In genomic region chr18:68519341-68519740, GRCh38 we compare ENCODE assay signal across 21 cellular contexts.
DNase-seq lines count a peak whose midpoint lies in the region; ATAC-seq and TF ChIP-seq lines count a peak whose summit lies in the region.
"Had no signal": no experiment of that assay in that cellular context is flagged by ENCODE, and none has a peak within 500 bp of the region (broad histone marks: within the 10 kb centered on the region; RNA-seq: fewer than 3 reads in every experiment).

No MANE protein-coding gene starts in this region.

- dilution Hi-C loops in IMR-90 (cut with HindIII; ENCODE audit: low sequenced_read_pairs, unreplicated experiment) = no loop called here

- no peak overlapping the region for H4K91ac ChIP-seq in IMR-90 (ENCODE audit: insufficient read depth, low read depth, low read length)

- no peak overlapping the region for H4K5ac ChIP-seq in IMR-90 (ENCODE audit: low read depth, low read length)

- BruUV-seq in IMR-90 (replicated peaks; lab: Mats Ljungman, UMichigan) = no TSS peak

- no peak overlapping the region for H4K8ac ChIP-seq in IMR-90 (ENCODE audit: low read depth in 2 of 2, low read length in 2 of 2)

- peaks cover 2% of the 10 kb centered on the region; the same call in 1 of the 2 replicates for H3K4me1 ChIP-seq in IMR-90 (ENCODE audit: control insufficient read depth, insufficient read depth, low read length)
- no peaks in the 10 kb centered on the region for H3K4me1 ChIP-seq in psoas muscle
- H3K4me1 ChIP-seq in Peyer's patch = no peaks in the 10 kb centered on the region

- DNase-seq in EL = peak; percentile 65
- peak; percentile 11 for DNase-seq in IMR-90
- peak; percentile 41 for DNase-seq in brain microvascular endothelial cell
- no peak for DNase-seq in COLO668 (lab: John Stamatoyannopoulos, UW; ENCODE audit: unreplicated experiment)
- DNase-seq in psoas muscle = no peak
- no peak for DNase-seq in AG08396 (ENCODE audit: low spot score)
- no peak for DNase-seq in Peyer's patch
- DNase-seq: CD8-positive, alpha-beta T cell; DMS53; H7; NCI-H1417 treated with DMSO at 0.1 percent for 48 hours; NCI-H187 treated with DMSO at 0.1 percent for 48 hours; NCI-H226; NCI-H524; NCI-H82; OCI-M1; RPMI8226; SHP77 treated with DMSO at 0.1 percent for 48 hours; T-cell had no signal

- H2BK5ac ChIP-seq in IMR-90 (ENCODE audit: low read depth, low read length, poor library complexity, severe bottlenecking) = no peak overlapping the region

- no peaks in the 10 kb centered on the region for H3K79me1 ChIP-seq in IMR-90 (ENCODE audit: low read depth in 1 of 2, low read length in 2 of 2)

- no peak overlapping the region for H3K4me3 ChIP-seq in IMR-90 (ENCODE audit: insufficient read depth, low read depth, low read length)
- no peak overlapping the region for H3K4me3 ChIP-seq in brain microvascular endothelial cell (ENCODE audit: low read depth, low read length)
- no peak overlapping the region for H3K4me3 ChIP-seq in psoas muscle
- no peak overlapping the region for H3K4me3 ChIP-seq in Peyer's patch

- H3K9me1 ChIP-seq in IMR-90 (ENCODE audit: insufficient read depth, low read length) = peaks cover 3% of the 10 kb centered on the region; the same call in 1 of the 2 replicates

- in situ Hi-C loops in IMR-90 (cut with MboI; ENCODE audit: low sequenced_read_pairs) = no loop called here
- in situ Hi-C loops in brain microvascular endothelial cell (cut with HindIII; ENCODE audit: low pct_ligation_motif_present, low sequenced_read_pairs) = no loop called here

- H3K56ac ChIP-seq in IMR-90 (ENCODE audit: extremely low read depth, insufficient read depth, low read length) = no peak overlapping the region

- H3K23ac ChIP-seq in IMR-90 (ENCODE audit: low read depth, low read length) = peak overlapping the region; percentile 74; the same call in 1 of the 2 replicates

- H3K36me3 ChIP-seq in IMR-90 (ENCODE audit: control insufficient read depth, insufficient read depth, low read length) (no peaks in the 10 kb centered on the region), brain microvascular endothelial cell (replicated peaks) (no peaks in the 10 kb centered on the region), psoas muscle (ENCODE audit: insufficient read depth in 1 of 2, low read depth in 1 of 2) (no peaks in the 10 kb centered on the region), Peyer's patch (no peaks in the 10 kb centered on the region)

- WGBS in IMR-90 (ENCODE audit: extremely low coverage in 2 of 2, insufficient read length in 1 of 2), 2 experiments = no CpG with 5 or more reads among the region's 3 CpGs
- 79 to 82% (median 80%) methylated on average over 3 of the region's 3 CpGs for WGBS in psoas muscle, 3 donors

- H3K27me3 ChIP-seq in IMR-90 (ENCODE audit: control insufficient read depth, insufficient read depth, low read length) (no peaks in the 10 kb centered on the region), brain microvascular endothelial cell (replicated peaks) (no peaks in the 10 kb centered on the region), psoas muscle (ENCODE audit: insufficient read depth in 3 of 3, low read length in 2 of 3) (no peaks in the 10 kb centered on the region), Peyer's patch (no peaks in the 10 kb centered on the region)

- no peak overlapping the region for H2BK15ac ChIP-seq in IMR-90 (ENCODE audit: low read depth, low read length)

- CTCF ChIA-PET in IMR-90 (lab: Yijun Ruan, JAX) = no interaction called here

- H3K27ac ChIP-seq in IMR-90 (ENCODE audit: insufficient read depth, low read length) (no peak overlapping the region), brain microvascular endothelial cell (no peak overlapping the region), psoas muscle (no peak overlapping the region), Peyer's patch (no peak overlapping the region)
- H3K27ac ChIP-seq: KMS-11 had no signal

- no peak for TF ChIP-seq CTCF in IMR-90 (conservative IDR thresholded peaks at IDR 0.05; ENCODE audit: low read depth, low read length)
- TF ChIP-seq CTCF in brain microvascular endothelial cell (IDR thresholded peaks at IDR 0.05; ENCODE audit: low read depth, low read length, missing control alignments) = no peak
- TF ChIP-seq CTCF in psoas muscle (IDR thresholded peaks at IDR 0.05) = no peak
- TF ChIP-seq CTCF in Peyer's patch (IDR thresholded peaks at IDR 0.05) = no peak

- no peak overlapping the region for H3K9ac ChIP-seq in IMR-90 (ENCODE audit: low read depth, low read length)
- H3K9ac ChIP-seq: KMS-11 had no signal

- H4K20me1 ChIP-seq in IMR-90 (ENCODE audit: insufficient read depth, low read length) = no peaks in the 10 kb centered on the region

- TF ChIP-seq POLR2A in IMR-90 (IDR thresholded peaks at IDR 0.05; ENCODE audit: low read depth, low read length) = no peak
- TF ChIP-seq POLR2A in Peyer's patch (IDR thresholded peaks at IDR 0.05) = no peak

- peak overlapping the region; percentile 40; the same call in 1 of the 2 replicates for H3K4ac ChIP-seq in IMR-90 (ENCODE audit: low read depth, low read length)

- POLR2A ChIA-PET in IMR-90 (lab: Charles Lee; ENCODE audit: unreplicated experiment) = no interaction called here

- no peak overlapping the region for H2BK20ac ChIP-seq in IMR-90 (ENCODE audit: low read depth, low read length)

- H2AK9ac ChIP-seq in IMR-90 (replicated peaks; ENCODE audit: low read depth, low read length, poor library complexity) = no peak overlapping the region

- 0 out of 2 replicates have a peak overlapping the region, but pooled peaks have one; percentile 52 for H3K14ac ChIP-seq in IMR-90 (replicated peaks; ENCODE audit: low read depth, low read length)

- H3K9me3 ChIP-seq in IMR-90 (ENCODE audit: control insufficient read depth, insufficient read depth, low read length) (no peaks in the 10 kb centered on the region), psoas muscle (no peaks in the 10 kb centered on the region), Peyer's patch (no peaks in the 10 kb centered on the region)

- TF ChIP-seq RAD21 in IMR-90 (IDR thresholded peaks at IDR 0.05; ENCODE audit: low read length) = no peak

- no peak overlapping the region for H3K4me2 ChIP-seq in IMR-90 (ENCODE audit: low read depth, low read length)
- H3K4me2 ChIP-seq: KMS-11 had no signal

- no peak overlapping the region for H3K18ac ChIP-seq in IMR-90 (ENCODE audit: low read depth, low read length)

- no peak overlapping the region for H2BK120ac ChIP-seq in IMR-90 (ENCODE audit: low read depth, low read length)

- no peak overlapping the region for H2AFZ ChIP-seq in IMR-90 (replicated peaks; ENCODE audit: low read length, poor library complexity)

- intact Hi-C loops in IMR-90 (cut with micrococcal nuclease) (no loop called here), psoas muscle (cut with DNase I) (no loop called here)

- H2AK5ac ChIP-seq in IMR-90 (ENCODE audit: low read depth, low read length) = 0 out of 2 replicates have a peak overlapping the region, but pooled peaks have one; percentile 33

- ATAC-seq in IMR-90 (ENCODE audit: low read depth) (no peak), psoas muscle (no peak)
- ATAC-seq: CD8-positive, alpha-beta T cell; SK-N-SH treated with all-trans-retinoic acid at 6 μM for 48 hours; T-cell had no signal

TF ChIP-seq in IMR-90, 13 proteins besides CTCF, POLR2A, EP300 and RAD21:
- TF ChIP-seq FOS (IDR thresholded peaks at IDR 0.05; ENCODE audit: low read depth, low read length) (no peak), BHLHE40 (IDR thresholded peaks at IDR 0.05; ENCODE audit: low read depth, low read length) (no peak), RCOR1 (IDR thresholded peaks at IDR 0.05; ENCODE audit: insufficient replicate concordance, low read length) (no peak), CHD1 (IDR thresholded peaks at IDR 0.05; ENCODE audit: low read depth, low read length) (no peak), SMC3 (IDR thresholded peaks at IDR 0.05; ENCODE audit: low read depth, low read length) (no peak), MAZ (IDR thresholded peaks at IDR 0.05; ENCODE audit: borderline replicate concordance, low read depth, low read length) (no peak), NFE2L2 (IDR thresholded peaks at IDR 0.05; ENCODE audit: low read depth, low read length) (no peak), RFX5 (IDR thresholded peaks at IDR 0.05; ENCODE audit: low read depth, low read length) (no peak), MXI1 (IDR thresholded peaks at IDR 0.05; ENCODE audit: borderline replicate concordance, low read depth, low read length) (no peak), ELK1 (IDR thresholded peaks at IDR 0.05; ENCODE audit: borderline replicate concordance, low read depth, low read length) (no peak), MAFK (IDR thresholded peaks at IDR 0.05; ENCODE audit: low read depth, low read length) (no peak), CEBPB (IDR thresholded peaks at IDR 0.05; ENCODE audit: low read depth, low read length) (no peak)
- TF ChIP-seq, protein P1, sequence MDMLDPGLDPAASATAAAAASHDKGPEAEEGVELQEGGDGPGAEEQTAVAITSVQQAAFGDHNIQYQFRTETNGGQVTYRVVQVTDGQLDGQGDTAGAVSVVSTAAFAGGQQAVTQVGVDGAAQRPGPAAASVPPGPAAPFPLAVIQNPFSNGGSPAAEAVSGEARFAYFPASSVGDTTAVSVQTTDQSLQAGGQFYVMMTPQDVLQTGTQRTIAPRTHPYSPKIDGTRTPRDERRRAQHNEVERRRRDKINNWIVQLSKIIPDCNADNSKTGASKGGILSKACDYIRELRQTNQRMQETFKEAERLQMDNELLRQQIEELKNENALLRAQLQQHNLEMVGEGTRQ (IDR thresholded peaks at IDR 0.05; ENCODE audit: low read depth, low read length) = no peak

Comparison
In these comparisons a context has a peak if more than half of its experiments do, and no peak if none do; other contexts are left out.
1. DNase-seq: peak in EL (single experiment), IMR-90 (single experiment) and brain microvascular endothelial cell (single experiment); none in COLO668 (single experiment), psoas muscle (0 of 2), AG08396 (single experiment) and Peyer's patch (0 of 3).